ENCODE assay signal across 7 cellular contexts in genomic region chr10:128150045-128150493, GRCh38. TPM values are rescaled to one million over a fixed set of nuclear protein-coding genes. Genes with fewer than 3 reads are reported as not detected.
DNase-seq lines count a peak whose midpoint lies in the region; ATAC-seq and TF ChIP-seq lines count a peak whose summit lies in the region.

No MANE protein-coding gene starts in this region.

- TF ChIP-seq POLR2A in GM18505 (IDR thresholded peaks at IDR 0.05; ENCODE audit: borderline replicate concordance, extremely low read depth, insufficient read depth, insufficient read length): no peak

- peak; percentile 89 for ATAC-seq in GM18505 (IDR thresholded peaks at IDR 0.05; ENCODE audit: unreplicated experiment)
- ATAC-seq in HG02763 (IDR thresholded peaks at IDR 0.05; ENCODE audit: unreplicated experiment): peak; percentile 83
- ATAC-seq in left lobe of liver: peak; percentile 99

- DNase-seq in NCI-H146 treated with DMSO at 0.1 percent for 48 hours (lab: John Stamatoyannopoulos, UW; ENCODE audit: unreplicated experiment) (peak; percentile 13), choroid plexus epithelial cell (ENCODE audit: low read depth) (peak; percentile 67), left lobe of liver (ENCODE audit: low spot score) (peak; percentile 67)
- peak; percentile 65 for DNase-seq in activated CD4-positive, alpha-beta T cell treated with anti-CD3 and anti-CD28 coated beads for 1 hour
- DNase-seq in stimulated activated CD4-positive, alpha-beta T cell treated with anti-CD3 and anti-CD28 coated beads, Interleukin-2, amount 100 ng/mL, for 48 hours: peak; percentile 66 to 78

- peak overlapping the region; percentile 76 for H3K4me3 ChIP-seq in choroid plexus epithelial cell (ENCODE audit: low read depth, low read length)

- TF ChIP-seq CTCF in choroid plexus epithelial cell (conservative IDR thresholded peaks at IDR 0.05; ENCODE audit: low read depth, low read length): peak; percentile 67

RNA-seq across cellular contexts. Expression of gene MKI67, which starts 23.8 kb away (rescaled TPM):
- 0.70 TPM for total RNA-seq in left lobe of liver

Comparison
In these comparisons a context has a peak if more than half of its experiments do, and no peak if none do; other contexts are left out.
1. Peak in every context shown above with its lines: DNase-seq, ATAC-seq and H3K4me3 ChIP-seq.
2. DNase-seq: peak in every context shown above with its lines; median percentile 72 in stimulated activated CD4-positive, alpha-beta T cell treated with anti-CD3 and anti-CD28 coated beads, Interleukin-2, amount 100 ng/mL, for 48 hours; 67 in choroid plexus epithelial cell; 67 in left lobe of liver; 65 in activated CD4-positive, alpha-beta T cell treated with anti-CD3 and anti-CD28 coated beads for 1 hour; 13 in NCI-H146 treated with DMSO at 0.1 percent for 48 hours.